ENCODE assay signal across 8 cellular contexts in genomic region chr3:184711366-184712247, GRCh38. TPM values are rescaled to one million over a fixed set of nuclear protein-coding genes. Genes with fewer than 3 reads are reported as not detected.
DNase-seq lines count a peak whose midpoint lies in the region; ATAC-seq, FAIRE-seq and TF ChIP-seq lines count a peak whose summit lies in the region.

Gene MAGEF1 (minus strand): TSS chr3:184712064. CDS start chr3:184711821, 243 bp downstream.

- H3K4me1 Mint-ChIP-seq in T-helper 17 cell: peaks cover 27% of the 10 kb centered on the region

- H3K9me3 ChIP-seq in T-helper 17 cell (ENCODE audit: control insufficient read depth, low read length, poor library complexity, severe bottlenecking): no peaks in the 10 kb centered on the region
- no peaks in the 10 kb centered on the region for H3K9me3 ChIP-seq in right atrium auricular region
- no peaks in the 10 kb centered on the region for H3K9me3 ChIP-seq in prostate gland

- H3K27ac Mint-ChIP-seq in T-helper 17 cell: peak within 1 kb of the TSS; percentile 1

- no peaks in the 10 kb centered on the region for H3K27me3 Mint-ChIP-seq in T-helper 17 cell

- H3K4me3 ChIP-seq in right atrium auricular region: peak within 1 kb of the TSS; percentile 81 to 85
- H3K4me3 ChIP-seq in prostate gland: peak within 1 kb of the TSS; percentile 81 to 89

- no peaks in the 10 kb centered on the region for H3K36me3 ChIP-seq in right atrium auricular region
- H3K36me3 ChIP-seq in prostate gland: no peaks in the 10 kb centered on the region

- no peaks in the 10 kb centered on the region for H3K27me3 ChIP-seq in right atrium auricular region
- no peaks in the 10 kb centered on the region for H3K27me3 ChIP-seq in prostate gland (replicated peaks; ENCODE audit: insufficient read depth)

- intact Hi-C loops in prostate gland (cut with DNase I): loop anchor here (10.0 kb wide), 1 partner anchor 63 kb away; no protein-coding TSS in a partner anchor

- H3K27ac ChIP-seq in angular gyrus (ENCODE audit: low read depth, low read length) (peak within 1 kb of the TSS; percentile 85), right atrium auricular region (peak within 1 kb of the TSS; percentile 89 to 96), prostate gland (peak within 1 kb of the TSS; percentile 93 to 96)

- TF ChIP-seq POLR2A in prostate gland (IDR thresholded peaks at IDR 0.05): peak; percentile 70

- peak; percentile 85 for ATAC-seq in GM18498 (IDR thresholded peaks at IDR 0.05; ENCODE audit: unreplicated experiment)
- peak; percentile 75 for ATAC-seq in HG02938 (IDR thresholded peaks at IDR 0.05; ENCODE audit: unreplicated experiment)
- peak; percentile 79 for ATAC-seq in T-helper 17 cell

- H3K4me1 ChIP-seq in right atrium auricular region (peaks cover 0 to 36% of the 10 kb centered on the region in 2 donors), prostate gland (replicated peaks) (no peaks in the 10 kb centered on the region)

- peak; percentile 55 to 67 for DNase-seq in NCI-H187 (lab: John Stamatoyannopoulos, UW)
- peak; percentile 37 to 53 (median 43) for DNase-seq in T-helper 17 cell
- peak; percentile 82 for DNase-seq in right atrium auricular region (ENCODE audit: low spot score)
- peak; percentile 65 for DNase-seq in prostate gland (ENCODE audit: low spot score)
- DNase-seq in urothelium cell line (ENCODE audit: low spot score): peak; percentile 96

- TF ChIP-seq CTCF in right atrium auricular region (IDR thresholded peaks at IDR 0.05): no peak
- peak in 1 of 4 experiments; percentile 27 for TF ChIP-seq CTCF in prostate gland (IDR thresholded peaks at IDR 0.05)

- H3K4me3 Mint-ChIP-seq in T-helper 17 cell: peak within 1 kb of the TSS; percentile 94

- no peaks in the 10 kb centered on the region for H3K36me3 Mint-ChIP-seq in T-helper 17 cell (ENCODE audit: low read depth)

- peak; percentile 63 for FAIRE-seq in urothelium cell line (lab: Jason Lieb, UNC)

- under 1% methylated on average over 68 of the region's 72 CpGs for WGBS in prostate gland

RNA-seq across cellular contexts. Expression of gene MAGEF1, which starts in this region (rescaled TPM):
- total RNA-seq in T-helper 17 cell: 1 to 10 TPM; 4.5 to 6.4 TPM
- 10 to 100 TPM; 26.9 to 32.2 TPM for total RNA-seq in right atrium auricular region
- total RNA-seq in prostate gland: 10 to 100 TPM; 50.2 to 71.6 TPM

Comparison
In these comparisons a context has a peak if more than half of its experiments do, and no peak if none do; other contexts are left out.
1. Peak in every context shown above with its lines: DNase-seq, ATAC-seq, H3K4me3 ChIP-seq and H3K27ac ChIP-seq.
2. DNase-seq: peak in every context shown above with its lines; median percentile 96 in urothelium cell line; 82 in right atrium auricular region; 65 in prostate gland; 61 in NCI-H187; 43 in T-helper 17 cell.